Comparison of ENCODE assay signal across 1 cellular context in genomic region chr19:54102421-54103169, GRCh38.
TF ChIP-seq lines count a peak whose summit lies in the region.

TSS of gene NDUFA3 (plus strand) at chr19:54102855. CDS start at chr19:54102879, 24 bp downstream.

TF ChIP-seq in HepG2, 621 proteins besides CTCF, POLR2A, EP300 and RAD21 (continued from another document and continues in another):
- TF ChIP-seq RCOR2 (CRISPR knock-in tag; IDR thresholded peaks at IDR 0.05) (peak; percentile 99), DRAP1 (CRISPR knock-in tag; IDR thresholded peaks at IDR 0.05) (peak; percentile 86), MAX (IDR thresholded peaks at IDR 0.05) (0 out of 2 replicates have a peak, but pooled peaks have one; percentile 58), IKZF4 (CRISPR knock-in tag; IDR thresholded peaks at IDR 0.05; ENCODE audit: borderline replicate concordance, low read depth, not compliant biosample characterization) (no peak), ZNF709 (CRISPR knock-in tag; IDR thresholded peaks at IDR 0.05) (peak; percentile 61; the same call in 1 of the 2 replicates), RXRB (CRISPR knock-in tag; IDR thresholded peaks at IDR 0.05; ENCODE audit: borderline replicate concordance) (peak; percentile 57; the same call in 1 of the 2 replicates), ZNF841 (CRISPR knock-in tag; IDR thresholded peaks at IDR 0.05; ENCODE audit: borderline replicate concordance) (no peak), CENPT (CRISPR knock-in tag; IDR thresholded peaks at IDR 0.05; ENCODE audit: low read depth) (no peak), EZH2 (conservative IDR thresholded peaks at IDR 0.05; ENCODE audit: low read depth, low read length) (no peak), CBX5 (CRISPR knock-in tag; IDR thresholded peaks at IDR 0.05; ENCODE audit: borderline replicate concordance) (no peak; the same call in 1 of the 2 replicates), CEBPG (CRISPR knock-in tag; IDR thresholded peaks at IDR 0.05) (peak; percentile 43; the same call in 1 of the 2 replicates), CHD2 (IDR thresholded peaks at IDR 0.05; ENCODE audit: low read depth, low read length) (peak; percentile 52; the same call in 1 of the 2 replicates), ZNF589 (CRISPR knock-in tag; conservative IDR thresholded peaks at IDR 0.05) (0 out of 2 replicates have a peak, but pooled peaks have one; percentile 22), ZKSCAN1 (IDR thresholded peaks at IDR 0.05; ENCODE audit: low read length) (no peak), GMEB1 (CRISPR knock-in tag; IDR thresholded peaks at IDR 0.05; ENCODE audit: borderline replicate concordance) (peak; percentile 96), POGZ (CRISPR knock-in tag; IDR thresholded peaks at IDR 0.05) (peak; percentile 64; the same call in 1 of the 2 replicates), ZNF883 (CRISPR knock-in tag; IDR thresholded peaks at IDR 0.05; ENCODE audit: not compliant biosample characterization) (peak; percentile 42), ARID5B (CRISPR knock-in tag; IDR thresholded peaks at IDR 0.05) (no peak), ZNF280B (CRISPR knock-in tag; IDR thresholded peaks at IDR 0.05; ENCODE audit: borderline replicate concordance) (peak; percentile 92), ZSCAN9 (CRISPR knock-in tag; IDR thresholded peaks at IDR 0.05; ENCODE audit: borderline replicate concordance) (peak; percentile 71; the same call in 1 of the 2 replicates), RBFOX2 (IDR thresholded peaks at IDR 0.05; ENCODE audit: low read depth, low read length) (peak; percentile 95), TAF1 (CRISPR knock-in tag; IDR thresholded peaks at IDR 0.05) (peak; percentile 89), RBM22 (optimal IDR thresholded peaks at IDR 0.05; ENCODE audit: low read length) (no peak), MEF2D (CRISPR knock-in tag; IDR thresholded peaks at IDR 0.05) (peak; percentile 62; the same call in 1 of the 2 replicates), PRDM15 (CRISPR knock-in tag; IDR thresholded peaks at IDR 0.05) (no peak), AGO2 (optimal IDR thresholded peaks at IDR 0.05; ENCODE audit: low read depth, low read length) (peak; percentile 61), KLF13 (CRISPR knock-in tag; IDR thresholded peaks at IDR 0.05) (0 out of 2 replicates have a peak, but pooled peaks have one; percentile 28), ZNF441 (CRISPR knock-in tag; IDR thresholded peaks at IDR 0.05; ENCODE audit: borderline replicate concordance) (0 out of 2 replicates have a peak, but pooled peaks have one; percentile 18), SRF (IDR thresholded peaks at IDR 0.05; ENCODE audit: low read depth, low read length) (no peak; the same call in 1 of the 2 replicates), ZNF563 (CRISPR knock-in tag; IDR thresholded peaks at IDR 0.05) (no peak), ZFX (CRISPR knock-in tag; IDR thresholded peaks at IDR 0.05; ENCODE audit: low read depth) (peak; percentile 78), MIER2 (CRISPR knock-in tag; IDR thresholded peaks at IDR 0.05) (peak; percentile 61; the same call in 1 of the 2 replicates), ZBTB3 (CRISPR knock-in tag; IDR thresholded peaks at IDR 0.05; ENCODE audit: borderline replicate concordance, low read depth) (peak; percentile 65; the same call in 1 of the 2 replicates), IRF1 (CRISPR knock-in tag; IDR thresholded peaks at IDR 0.05; ENCODE audit: low read depth) (no peak), SIN3A (IDR thresholded peaks at IDR 0.05; ENCODE audit: borderline replicate concordance, low read depth, low read length) (peak; percentile 83; the same call in 1 of the 2 replicates), ZNF703 (CRISPR knock-in tag; IDR thresholded peaks at IDR 0.05; ENCODE audit: borderline replicate concordance) (no peak), ISX (CRISPR knock-in tag; conservative IDR thresholded peaks at IDR 0.05) (no peak), ZNF597 (CRISPR knock-in tag; IDR thresholded peaks at IDR 0.05) (no peak), RBAK (CRISPR knock-in tag; IDR thresholded peaks at IDR 0.05) (no peak), MBNL3 (CRISPR knock-in tag; conservative IDR thresholded peaks at IDR 0.05) (no peak), PHF8 (CRISPR knock-in tag; IDR thresholded peaks at IDR 0.05) (peak; percentile 85), ZNF3 (CRISPR knock-in tag; IDR thresholded peaks at IDR 0.05) (no peak), E2F1 (CRISPR knock-in tag; IDR thresholded peaks at IDR 0.05) (peak; percentile 75), ZNF850 (CRISPR knock-in tag; conservative IDR thresholded peaks at IDR 0.05) (no peak), IRX3 (CRISPR knock-in tag; IDR thresholded peaks at IDR 0.05; ENCODE audit: borderline replicate concordance, low read depth) (no peak), FOXP1 (IDR thresholded peaks at IDR 0.05) (no peak), FOXP1 (CRISPR knock-in tag; IDR thresholded peaks at IDR 0.05) (no peak), ZNF446 (CRISPR knock-in tag; IDR thresholded peaks at IDR 0.05) (no peak), SALL2 (CRISPR knock-in tag; IDR thresholded peaks at IDR 0.05) (peak; percentile 76; the same call in 1 of the 2 replicates), ZNF704 (CRISPR knock-in tag; IDR thresholded peaks at IDR 0.05; ENCODE audit: borderline replicate concordance) (no peak), ZNF576 (CRISPR knock-in tag; IDR thresholded peaks at IDR 0.05) (no peak), KMT2B (CRISPR knock-in tag; IDR thresholded peaks at IDR 0.05) (peak; percentile 80; the same call in 1 of the 2 replicates)
